ENCODE assay signal across 20 cellular contexts in the genomic region with DNA sequence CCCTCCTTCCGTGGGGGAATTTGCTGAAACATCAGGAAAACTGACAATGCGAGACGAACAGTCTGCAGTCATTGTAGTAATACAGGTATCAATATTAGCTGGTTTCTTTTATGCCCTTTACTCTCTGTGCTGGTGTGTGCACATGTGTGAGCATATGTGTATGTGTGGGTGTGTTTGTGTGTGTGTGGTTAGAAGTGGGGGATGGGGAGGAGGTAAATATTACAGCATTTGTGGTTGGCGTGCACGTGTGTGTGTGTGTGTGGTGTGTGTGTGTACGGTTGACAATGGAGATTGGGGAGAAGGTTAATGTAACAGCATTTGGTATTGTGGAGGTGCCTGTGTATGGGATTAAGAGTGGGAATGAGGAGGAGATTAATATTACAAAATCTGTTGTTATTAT.
DNase-seq lines count a peak whose midpoint lies in the region; ATAC-seq, FAIRE-seq and TF ChIP-seq lines count a peak whose summit lies in the region.
"Had no signal": no experiment of that assay in that cellular context is flagged by ENCODE, and none has a peak within 500 bp of the region (broad histone marks: within the 10 kb centered on the region; RNA-seq: fewer than 3 reads in every experiment).

No MANE protein-coding gene starts in this region.

- TF ChIP-seq POLR2A in GM12891 (IDR thresholded peaks at IDR 0.05; ENCODE audit: low read depth, low read length) (no peak), K562 (conservative IDR thresholded peaks at IDR 0.05) (no peak)

- no peaks in the 10 kb centered on the region for H3K79me2 ChIP-seq in K562 (ENCODE audit: control insufficient read depth, insufficient read depth, low read length)

- H3K4me2 ChIP-seq in K562 (ENCODE audit: insufficient read depth, low read length) = no peak overlapping the region
- H3K4me2 ChIP-seq: A549, BLaER1, KMS-11 had no signal

- no peak for TF ChIP-seq CTCF in K562 (IDR thresholded peaks at IDR 0.05 in 2 of 3, conservative IDR thresholded peaks at IDR 0.05 in 1 of 3; ENCODE audit: insufficient read depth in 2 of 3, low read depth in 1 of 3, low read length in 3 of 3)
- no peak for TF ChIP-seq CTCF in progenitor cell of endocrine pancreas (IDR thresholded peaks at IDR 0.05; ENCODE audit: unreplicated experiment)

- no peaks in the 10 kb centered on the region for H3K9me3 ChIP-seq in K562 (replicated peaks; ENCODE audit: control insufficient read depth, insufficient read depth, low read depth, low read length)
- H3K9me3 ChIP-seq: A549, BLaER1 had no signal

- H3K27ac Mint-ChIP-seq in progenitor cell of endocrine pancreas = peak overlapping the region; percentile 9
- H3K27ac Mint-ChIP-seq: CD14-positive monocyte; CD8-positive, alpha-beta T cell; HFFc6 had no signal

- 94% methylated on average over 6 of the region's 6 CpGs for WGBS in K562 (ENCODE audit: insufficient coverage, low coverage, missing lambda C conversion rate)

- H3K4me3 ChIP-seq in K562 = no peak overlapping the region
- H3K4me3 ChIP-seq: A549, BLaER1 had no signal

- intact Hi-C loops in K562 (cut with micrococcal nuclease) = no loop called here

- ATAC-seq in K562 = no peak
- ATAC-seq in HG03521 (IDR thresholded peaks at IDR 0.05; ENCODE audit: unreplicated experiment) = no peak
- ATAC-seq: A549; CD8-positive, alpha-beta T cell; HepG2 had no signal

- no peak overlapping the region for H3K9ac ChIP-seq in K562 (ENCODE audit: insufficient read depth in 1 of 2, low read depth in 2 of 2, low read length in 2 of 2)
- H3K9ac ChIP-seq: BLaER1, KMS-11 had no signal

- peaks cover 5% of the 10 kb centered on the region for H3K36me3 Mint-ChIP-seq in progenitor cell of endocrine pancreas (ENCODE audit: insufficient read depth)
- H3K36me3 Mint-ChIP-seq: CD14-positive monocyte; CD8-positive, alpha-beta T cell had no signal

- no peak for DNase-seq in GM12891 (ENCODE audit: insufficient read length, low spot score)
- DNase-seq in HTR-8/SVneo (ENCODE audit: insufficient read length, low spot score) = no peak
- no peak for DNase-seq in K562 (ENCODE audit: extremely low read depth in 1 of 4, low spot score in 3 of 4)
- DNase-seq in progenitor cell of endocrine pancreas (ENCODE audit: low spot score, unreplicated experiment) = no peak
- DNase-seq in medulla oblongata (ENCODE audit: extremely low spot score) = no peak
- DNase-seq in NCI-H2029 treated with DMSO at 0.1 percent for 48 hours (lab: John Stamatoyannopoulos, UW) = no peak
- DNase-seq: Calu3; CD8-positive, alpha-beta T cell; DMS79 treated with DMSO at 0.1 percent for 48 hours; GF-D8; HCEC 1CT; HFFc6 had no signal

- POLR2A ChIA-PET in K562 (lab: Yijun Ruan, JAX) = no interaction called here

- no peaks in the 10 kb centered on the region for H3K4me1 ChIP-seq in K562 (replicated peaks in 1 of 2; ENCODE audit: control insufficient read depth in 2 of 2, insufficient read depth in 2 of 2, low read length in 2 of 2)
- H3K4me1 ChIP-seq: A549, BLaER1 had no signal

- FAIRE-seq in GM12891 (lab: Jason Lieb, UNC) = peak; percentile 56
- peak; percentile 4 for FAIRE-seq in HTR-8/SVneo (lab: Jason Lieb, UNC)
- FAIRE-seq in K562 (lab: Jason Lieb, UNC) = peak; percentile 40
- FAIRE-seq: A549, GM19239, HepG2 had no signal

- in situ Hi-C loops in K562 (cut with MboI) = no loop called here

- no peak overlapping the region for H3K27ac ChIP-seq in K562 (ENCODE audit: extremely low read depth, low read depth, low read length)
- H3K27ac ChIP-seq: 22Rv1, A549, BLaER1, KMS-11 had no signal

- no peaks in the 10 kb centered on the region for H3K27me3 Mint-ChIP-seq in progenitor cell of endocrine pancreas

- no peaks in the 10 kb centered on the region for H4K20me1 ChIP-seq in K562 (replicated peaks; ENCODE audit: control insufficient read depth, insufficient read depth, low read length)
- H4K20me1 ChIP-seq: BLaER1 had no signal

- peaks cover 90% of the 10 kb centered on the region for H3K36me3 ChIP-seq in K562 (ENCODE audit: control insufficient read depth, insufficient read depth, low read length)
- H3K36me3 ChIP-seq: BLaER1 had no signal

- CTCF ChIA-PET in K562 (lab: Yijun Ruan, JAX; ENCODE audit: low intra/inter-chr PET ratio) = no interaction called here

- TF ChIP-seq RAD21 in K562 (CRISPR knock-in tag; conservative IDR thresholded peaks at IDR 0.05 in 1 of 2, IDR thresholded peaks at IDR 0.05 in 1 of 2) = no peak

- TF ChIP-seq EP300 in K562 (IDR thresholded peaks at IDR 0.05; ENCODE audit: low read length) = no peak

- H3K9me3 Mint-ChIP-seq in progenitor cell of endocrine pancreas (ENCODE audit: low read depth) = no peaks in the 10 kb centered on the region
- H3K9me3 Mint-ChIP-seq: CD8-positive, alpha-beta T cell; HFFc6 had no signal

- no TSS peak for BruUV-seq in K562 (replicated peaks; lab: Mats Ljungman, UMichigan)

- no peaks in the 10 kb centered on the region for H3K27me3 ChIP-seq in K562 (ENCODE audit: control insufficient read depth in 2 of 2, insufficient read depth in 2 of 2, low read length in 2 of 2)
- H3K27me3 ChIP-seq: BLaER1 had no signal

- H3K4me1 Mint-ChIP-seq in progenitor cell of endocrine pancreas (ENCODE audit: low read depth) = no peaks in the 10 kb centered on the region
- H3K4me1 Mint-ChIP-seq: CD14-positive monocyte had no signal

- H2AFZ ChIP-seq in K562 (ENCODE audit: low read depth, low read length) = no peak overlapping the region

- H3K9me1 ChIP-seq in K562 (ENCODE audit: control insufficient read depth, insufficient read depth, low read length) = no peaks in the 10 kb centered on the region

- H3K4me3 Mint-ChIP-seq in progenitor cell of endocrine pancreas (ENCODE audit: low read depth) = no peak overlapping the region
- H3K4me3 Mint-ChIP-seq: CD14-positive monocyte; CD8-positive, alpha-beta T cell; HFFc6 had no signal

TF ChIP-seq in GM12891, 5 proteins besides CTCF, POLR2A, EP300 and RAD21:
- no peak for TF ChIP-seq POU2F2 (IDR thresholded peaks at IDR 0.05; ENCODE audit: low read depth, low read length)
- TF ChIP-seq TAF1 (IDR thresholded peaks at IDR 0.05; ENCODE audit: low read depth, low read length) = no peak
TF ChIP-seq in GM12891: peak in this region for 0.

TF ChIP-seq in K562, 482 proteins besides CTCF, POLR2A, EP300 and RAD21 (continues in another document):
- TF ChIP-seq PRPF4 (IDR thresholded peaks at IDR 0.05; ENCODE audit: insufficient read depth, low read depth, low read length, poor library complexity, severe bottlenecking) (no peak), POU5F1 (IDR thresholded peaks at IDR 0.05; ENCODE audit: borderline replicate concordance, low read depth, low read length, partially characterized antibody) (no peak), EZH2 (IDR thresholded peaks at IDR 0.05; ENCODE audit: borderline replicate concordance, low read depth, low read length) (no peak), EWSR1 (IDR thresholded peaks at IDR 0.05; ENCODE audit: borderline replicate concordance, low read depth, partially characterized antibody) (no peak), MLX (CRISPR knock-in tag; conservative IDR thresholded peaks at IDR 0.05) (no peak), YY1 (IDR thresholded peaks at IDR 0.05; ENCODE audit: borderline replicate concordance in 1 of 3, control insufficient read depth in 1 of 3, extremely low read depth in 1 of 3, insufficient read depth in 3 of 3, insufficient read length in 1 of 3, insufficient replicate concordance in 2 of 3, low read depth in 1 of 3, low read length in 2 of 3) (no peak), SETDB1 (IDR thresholded peaks at IDR 0.05; ENCODE audit: low read length) (no peak), FOXK1 (CRISPR knock-in tag; IDR thresholded peaks at IDR 0.05; ENCODE audit: borderline replicate concordance) (no peak), CTBP1 (IDR thresholded peaks at IDR 0.05; ENCODE audit: borderline replicate concordance) (no peak), NCOA6 (IDR thresholded peaks at IDR 0.05) (no peak), ZNF695 (CRISPR knock-in tag; IDR thresholded peaks at IDR 0.05) (no peak), HCFC1 (IDR thresholded peaks at IDR 0.05; ENCODE audit: low read depth, low read length) (no peak)
- TF ChIP-seq, protein P1, sequence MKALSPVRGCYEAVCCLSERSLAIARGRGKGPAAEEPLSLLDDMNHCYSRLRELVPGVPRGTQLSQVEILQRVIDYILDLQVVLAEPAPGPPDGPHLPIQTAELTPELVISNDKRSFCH (CRISPR knock-in tag; IDR thresholded peaks at IDR 0.05) = no peak
- TF ChIP-seq, protein P1 (tag; IDR thresholded peaks at IDR 0.05) = no peak
- TF ChIP-seq, protein P2, sequence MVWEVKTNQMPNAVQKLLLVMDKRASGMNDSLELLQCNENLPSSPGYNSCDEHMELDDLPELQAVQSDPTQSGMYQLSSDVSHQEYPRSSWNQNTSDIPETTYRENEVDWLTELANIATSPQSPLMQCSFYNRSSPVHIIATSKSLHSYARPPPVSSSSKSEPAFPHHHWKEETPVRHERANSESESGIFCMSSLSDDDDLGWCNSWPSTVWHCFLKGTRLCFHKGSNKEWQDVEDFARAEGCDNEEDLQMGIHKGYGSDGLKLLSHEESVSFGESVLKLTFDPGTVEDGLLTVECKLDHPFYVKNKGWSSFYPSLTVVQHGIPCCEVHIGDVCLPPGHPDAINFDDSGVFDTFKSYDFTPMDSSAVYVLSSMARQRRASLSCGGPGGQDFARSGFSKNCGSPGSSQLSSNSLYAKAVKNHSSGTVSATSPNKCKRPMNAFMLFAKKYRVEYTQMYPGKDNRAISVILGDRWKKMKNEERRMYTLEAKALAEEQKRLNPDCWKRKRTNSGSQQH (CRISPR knock-in tag; IDR thresholded peaks at IDR 0.05) = no peak
- TF ChIP-seq, protein P3, sequence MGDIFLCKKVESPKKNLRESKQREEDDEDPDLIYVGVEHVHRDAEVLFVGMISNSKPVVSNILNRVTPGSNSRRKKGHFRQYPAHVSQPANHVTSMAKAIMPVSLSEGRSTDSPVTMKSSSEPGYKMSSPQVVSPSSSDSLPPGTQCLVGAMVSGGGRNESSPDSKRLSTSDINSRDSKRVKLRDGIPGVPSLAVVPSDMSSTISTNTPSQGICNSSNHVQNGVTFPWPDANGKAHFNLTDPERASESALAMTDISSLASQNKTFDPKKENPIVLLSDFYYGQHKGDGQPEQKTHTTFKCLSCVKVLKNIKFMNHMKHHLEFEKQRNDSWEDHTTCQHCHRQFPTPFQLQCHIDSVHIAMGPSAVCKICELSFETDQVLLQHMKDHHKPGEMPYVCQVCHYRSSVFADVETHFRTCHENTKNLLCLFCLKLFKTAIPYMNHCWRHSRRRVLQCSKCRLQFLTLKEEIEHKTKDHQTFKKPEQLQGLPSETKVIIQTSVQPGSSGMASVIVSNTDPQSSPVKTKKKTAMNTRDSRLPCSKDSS (IDR thresholded peaks at IDR 0.05; ENCODE audit: low read depth, partially characterized antibody) = no peak
